Comparison of ENCODE assay signal across 8 cellular contexts in the genomic region with DNA sequence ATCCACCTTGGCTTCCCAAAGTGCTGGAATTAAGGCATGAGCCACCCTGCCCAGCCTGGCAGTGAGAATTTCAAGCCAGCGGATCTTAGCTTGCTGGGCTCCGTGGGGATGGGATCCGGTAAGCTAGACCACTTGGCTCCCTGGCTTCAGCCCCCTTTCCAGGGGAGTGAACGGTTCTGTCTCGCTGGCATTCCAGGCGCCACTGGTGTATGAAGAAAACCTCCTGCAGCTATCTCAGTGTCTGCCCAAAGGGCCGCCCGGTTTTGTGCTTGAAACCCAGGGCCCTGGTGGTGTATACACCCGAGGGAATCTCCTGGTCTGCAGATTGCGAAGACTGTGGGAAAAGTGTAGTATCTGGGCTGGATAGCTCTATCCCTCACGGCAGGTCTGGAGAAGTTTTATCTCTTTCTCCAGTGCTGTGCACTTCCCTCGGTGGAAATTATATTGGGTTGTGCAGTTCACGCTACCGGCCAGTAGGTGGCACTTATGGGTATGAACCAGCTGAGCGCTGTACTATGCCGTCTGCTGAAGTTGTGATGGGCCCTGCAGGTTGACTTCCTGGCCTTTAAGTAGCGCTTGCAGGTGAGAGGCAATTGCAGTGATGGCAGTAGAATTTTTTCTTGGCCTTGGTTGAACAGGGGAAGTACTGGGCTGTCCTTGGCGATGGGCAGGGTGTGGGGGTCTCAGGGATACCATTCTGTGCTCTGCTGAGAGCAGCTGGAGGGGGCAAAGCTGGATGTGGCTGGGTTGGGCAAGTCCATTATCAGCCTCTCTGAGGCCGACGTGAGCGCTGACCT.
A peak's percentile ranks its signal among the peaks of the same experiment; 100 is the strongest.
DNase-seq lines count a peak whose midpoint lies in the region; ATAC-seq and TF ChIP-seq lines count a peak whose summit lies in the region.

No MANE protein-coding gene starts in this region.

- H3K79me2 ChIP-seq in SK-N-SH (ENCODE audit: insufficient read depth): no peaks in the 10 kb centered on the region

- H3K4me2 ChIP-seq in SK-N-SH: no peak overlapping the region

- peak; percentile 29 for DNase-seq in GDM1 (lab: John Stamatoyannopoulos, UW)
- peak; percentile 60 for DNase-seq in SK-N-SH
- DNase-seq in astrocyte of the spinal cord (ENCODE audit: low read depth, low spot score): peak; percentile 45
- peak; percentile 79 for DNase-seq in islet precursor cell
- peak; percentile 35 to 39 (median 38) for DNase-seq in stimulated activated CD4-positive, alpha-beta T cell treated with anti-CD3 and anti-CD28 coated beads, TNF-alpha, amount 100 ng/mL, for 48 hours (ENCODE audit: low read depth in 3 of 3)
- no peak for DNase-seq in NCI-H1048 (lab: John Stamatoyannopoulos, UW)

- WGBS in SK-N-SH (ENCODE audit: low lambda C conversion rate): 43% methylated on average over 18 of the region's 21 CpGs

- POLR2A ChIA-PET in SK-N-SH (lab: Yijun Ruan, JAX): no interaction called here

- no peak overlapping the region; a peak in 1 of 4 replicates for H3K4me3 ChIP-seq in SK-N-SH (ENCODE audit: low read depth in 2 of 2, low read length in 1 of 2)
- H3K4me3 ChIP-seq in astrocyte of the spinal cord (ENCODE audit: low read depth, low read length): no peak overlapping the region

- no peaks in the 10 kb centered on the region for H4K20me1 ChIP-seq in SK-N-SH (ENCODE audit: insufficient read depth)

- in situ Hi-C loops in astrocyte of the spinal cord (cut with HindIII; ENCODE audit: low sequenced_read_pairs): no loop called here

- no peaks in the 10 kb centered on the region; a peak in 1 of 4 replicates for H3K4me1 ChIP-seq in SK-N-SH (ENCODE audit: control insufficient read depth in 1 of 2, insufficient read depth in 2 of 2, low read depth in 1 of 2, low read length in 1 of 2)

- CTCF ChIA-PET in SK-N-SH (lab: Yijun Ruan, JAX): interaction anchor here (0.6 to 3.0 kb wide), 41 partner anchors 10 to 1489 kb away, joined by 3 to 19 read pairs (median 3); no protein-coding TSS in a partner anchor

- H3K9me2 ChIP-seq in SK-N-SH: no peaks in the 10 kb centered on the region

- H3K36me3 ChIP-seq in SK-N-SH (replicated peaks in 1 of 2; ENCODE audit: control insufficient read depth in 1 of 2, insufficient read depth in 2 of 2, low read length in 1 of 2): no peaks in the 10 kb centered on the region

- TF ChIP-seq EP300 in SK-N-SH (IDR thresholded peaks at IDR 0.05; ENCODE audit: borderline replicate concordance in 1 of 2, low read depth in 1 of 2, low read length in 1 of 2): no peak

- no peaks in the 10 kb centered on the region for H3K9me3 ChIP-seq in SK-N-SH

- peak; percentile 99 for ATAC-seq in GM21367 (IDR thresholded peaks at IDR 0.05; ENCODE audit: unreplicated experiment)
- peak; percentile 99 for ATAC-seq in HG03469 (IDR thresholded peaks at IDR 0.05; ENCODE audit: unreplicated experiment)

- H3K27ac ChIP-seq in SK-N-SH (ENCODE audit: low read depth in 2 of 2, low read length in 1 of 2): no peak overlapping the region

- H3F3A ChIP-seq in SK-N-SH (replicated peaks; ENCODE audit: insufficient read depth): no peaks in the 10 kb centered on the region

- no peak overlapping the region for H2AFZ ChIP-seq in SK-N-SH (ENCODE audit: low read depth)

- TF ChIP-seq RAD21 in SK-N-SH (IDR thresholded peaks at IDR 0.05; ENCODE audit: low read length): peak; percentile 71

- no peak overlapping the region for H3K9ac ChIP-seq in SK-N-SH

- TF ChIP-seq CTCF in SK-N-SH (IDR thresholded peaks at IDR 0.05): peak; percentile 87
- TF ChIP-seq CTCF in astrocyte of the spinal cord (IDR thresholded peaks at IDR 0.05; ENCODE audit: low read depth, low read length): peak; percentile 78

- no peaks in the 10 kb centered on the region for H3K27me3 ChIP-seq in SK-N-SH (ENCODE audit: insufficient read depth)

TF ChIP-seq in SK-N-SH, 30 proteins besides CTCF, POLR2A, EP300 and RAD21:
- TF ChIP-seq SMC3 (IDR thresholded peaks at IDR 0.05; ENCODE audit: low read depth, low read length): peak; percentile 68
- TF ChIP-seq EZH2phosphoT487 (IDR thresholded peaks at IDR 0.05; ENCODE audit: borderline replicate concordance, low read depth): no peak
TF ChIP-seq in SK-N-SH: peak in this region for 1.
